ENCODE assay signal across 21 cellular contexts in genomic region chr2:59899692-59900091, GRCh38.
"Had no signal": no experiment of that assay in that cellular context is flagged by ENCODE, and none has a peak within 500 bp of the region (broad histone marks: within the 10 kb centered on the region; RNA-seq: fewer than 3 reads in every experiment).

No MANE protein-coding gene starts in this region.

- H3K9me3 ChIP-seq: esophagus muscularis mucosa, gastrocnemius medialis, neutrophil, psoas muscle, sigmoid colon, testis, transverse colon had no signal

- H3K27ac ChIP-seq: epithelial cell of prostate, esophagus muscularis mucosa, gastrocnemius medialis, neutrophil, psoas muscle, sigmoid colon, skin epidermis, testis, transverse colon had no signal

- H3K4me3 ChIP-seq: esophagus muscularis mucosa, gastrocnemius medialis, psoas muscle, sigmoid colon, skin epidermis, testis, transverse colon had no signal

- H3K27me3 ChIP-seq: esophagus muscularis mucosa, gastrocnemius medialis, neutrophil, sigmoid colon, testis, transverse colon had no signal

- DNase-seq: effector memory CD8-positive, alpha-beta T cell; gastrocnemius medialis; immature natural killer cell; mesendoderm; naive B cell; nephron progenitor cell; psoas muscle; retina; sigmoid colon; stimulated activated CD4-positive, alpha-beta T cell treated with anti-CD3 and anti-CD28 coated beads, Interleukin-2, amount 100 ng/mL, for 24 hours; stimulated activated CD4-positive, alpha-beta T cell treated with anti-CD3 and anti-CD28 coated beads, Interleukin-4, amount 100 ng/mL, for 4 hours; stimulated activated naive B cell treated with anti-CD40 and anti-IgM and Interleukin-4, amounts not matched to agents 10 μg/mL and 1 μg/mL and 100 μg/mL, for 72 hours; stimulated activated naive CD8-positive, alpha-beta T cell treated with anti-CD3 and anti-CD28 coated beads, Interleukin-15, amount 100 ng/mL, for 72 hours; testis; transverse colon had no signal

- FAIRE-seq: colon, keratinocyte had no signal

- H3K36me3 ChIP-seq: esophagus muscularis mucosa, gastrocnemius medialis, neutrophil, sigmoid colon, transverse colon had no signal

- H3K4me1 ChIP-seq: gastrocnemius medialis, psoas muscle, testis, transverse colon had no signal
